In genomic region chr5:42889311-42889933, GRCh38 we compare ENCODE assay signal across 8 cellular contexts.
A peak's percentile ranks its signal among the peaks of the same experiment; 100 is the strongest.
DNase-seq lines count a peak whose midpoint lies in the region; ATAC-seq and TF ChIP-seq lines count a peak whose summit lies in the region.

No MANE protein-coding gene starts in this region.

- no peaks in the 10 kb centered on the region for H3K36me3 Mint-ChIP-seq in nephron progenitor cell (ENCODE audit: low read depth)

- BruUV-seq in OCI-LY7 (replicated peaks; lab: Mats Ljungman, UMichigan): no TSS peak

- H3K4me2 ChIP-seq in OCI-LY7 (ENCODE audit: low read length) (no peak overlapping the region), fibroblast of lung (ENCODE audit: extremely low read depth, insufficient read depth, low read length) (no peak overlapping the region)

- H3K36me3 ChIP-seq in OCI-LY7 (ENCODE audit: insufficient read depth, low read length) (no peaks in the 10 kb centered on the region), fibroblast of lung (ENCODE audit: control insufficient read depth, insufficient read depth, low read length) (no peaks in the 10 kb centered on the region), thoracic aorta (no peaks in the 10 kb centered on the region)

- H3K4me3 Mint-ChIP-seq in nephron progenitor cell: no peak overlapping the region

- H2AFZ ChIP-seq in OCI-LY7 (ENCODE audit: low read length): no peak overlapping the region
- no peak overlapping the region for H2AFZ ChIP-seq in fibroblast of lung (ENCODE audit: low read length)

- H3K4me3 ChIP-seq in OCI-LY7 (ENCODE audit: low read depth, low read length, poor library complexity, severe bottlenecking): no peak overlapping the region
- no peak overlapping the region for H3K4me3 ChIP-seq in fibroblast of lung (replicated peaks in 1 of 4; ENCODE audit: control extremely low read depth in 1 of 4, insufficient read depth in 1 of 4, low read depth in 3 of 4, low read length in 4 of 4)
- H3K4me3 ChIP-seq in thoracic aorta: no peak overlapping the region

- DNase-seq in ELR (ENCODE audit: low read depth): peak; percentile 73
- DNase-seq in OCI-LY7 (ENCODE audit: low spot score): peak; percentile 72
- peak; percentile 54 for DNase-seq in activated T-cell treated with anti-CD3 and anti-CD28 coated beads, Interleukin-2, amount 50 U/mL, for 1 hour
- peak; percentile 46 to 86 for DNase-seq in fibroblast of lung (ENCODE audit: low read depth in 2 of 2)
- DNase-seq in nephron progenitor cell: peak; percentile 74
- DNase-seq in thoracic aorta (ENCODE audit: low spot score): peak; percentile 24

- H3K4me1 ChIP-seq in OCI-LY7 (ENCODE audit: insufficient read depth, low read length, poor library complexity, severe bottlenecking) (no peaks in the 10 kb centered on the region), fibroblast of lung (ENCODE audit: control insufficient read depth, extremely low read depth, insufficient read depth, low read length) (no peaks in the 10 kb centered on the region), thoracic aorta (ENCODE audit: control insufficient read depth in 1 of 2, low read depth in 2 of 2) (no peaks in the 10 kb centered on the region)

- H3K27me3 ChIP-seq in fibroblast of lung (ENCODE audit: control insufficient read depth, insufficient read depth, low read length) (peaks cover 4% of the 10 kb centered on the region), thoracic aorta (replicated peaks; ENCODE audit: insufficient read depth) (no peaks in the 10 kb centered on the region)

- peaks cover 18% of the 10 kb centered on the region for H3K27me3 Mint-ChIP-seq in nephron progenitor cell (ENCODE audit: low read depth, poor library complexity)

- H3K79me2 ChIP-seq in OCI-LY7 (ENCODE audit: insufficient read depth, low read depth, low read length): no peaks in the 10 kb centered on the region
- no peaks in the 10 kb centered on the region for H3K79me2 ChIP-seq in fibroblast of lung (ENCODE audit: control insufficient read depth, insufficient read depth, low read length)

- H3K4me1 Mint-ChIP-seq in nephron progenitor cell: no peaks in the 10 kb centered on the region

- H3K27ac ChIP-seq in OCI-LY7 (ENCODE audit: low read depth, low read length, poor library complexity, severe bottlenecking) (no peak overlapping the region), fibroblast of lung (ENCODE audit: insufficient read depth, low read length) (no peak overlapping the region), thoracic aorta (no peak overlapping the region)

- no peak overlapping the region for H3K9ac ChIP-seq in fibroblast of lung (ENCODE audit: insufficient read depth, low read length)

- TF ChIP-seq CTCF in OCI-LY7 (conservative IDR thresholded peaks at IDR 0.05; ENCODE audit: low read length) (peak; percentile 96), fibroblast of lung (conservative IDR thresholded peaks at IDR 0.05 in 1 of 2, IDR thresholded peaks at IDR 0.05 in 1 of 2; ENCODE audit: low read depth in 1 of 2, low read length in 2 of 2) (peak; percentile 91 to 98), nephron progenitor cell (IDR thresholded peaks at IDR 0.05) (peak; percentile 94), thoracic aorta (IDR thresholded peaks at IDR 0.05) (peak; percentile 71)

- peak; percentile 91 for TF ChIP-seq RAD21 in Ishikawa (IDR thresholded peaks at IDR 0.05; ENCODE audit: low read depth)

- no peaks in the 10 kb centered on the region for H3K9me2 ChIP-seq in OCI-LY7 (ENCODE audit: insufficient read depth, low read length)

- H3K27ac Mint-ChIP-seq in nephron progenitor cell: no peak overlapping the region

- POLR2A ChIA-PET in OCI-LY7 (lab: Charles Lee): no interaction called here

- H3K9me3 ChIP-seq in OCI-LY7 (ENCODE audit: low read length) (no peaks in the 10 kb centered on the region), fibroblast of lung (ENCODE audit: control insufficient read depth, insufficient read depth, low read depth, low read length) (no peaks in the 10 kb centered on the region), thoracic aorta (no peaks in the 10 kb centered on the region)

- no peaks in the 10 kb centered on the region for H3K9me3 Mint-ChIP-seq in nephron progenitor cell

- TF ChIP-seq EP300 in Ishikawa (IDR thresholded peaks at IDR 0.05; ENCODE audit: borderline replicate concordance): no peak

- CTCF ChIA-PET in OCI-LY7 (lab: Charles Lee; ENCODE audit: unreplicated experiment): interaction anchor here (1.2 kb wide), 1 partner anchor 19 kb away, joined by 4 read pairs; no protein-coding TSS in a partner anchor

- ATAC-seq in GM21723 (IDR thresholded peaks at IDR 0.05; ENCODE audit: unreplicated experiment) (peak; percentile 93), thoracic aorta (ENCODE audit: insufficient number of reproducible peaks, low FRiP score, low read depth) (peak; percentile 73)

- intact Hi-C loops in OCI-LY7 (cut with micrococcal nuclease; ENCODE audit: unreplicated experiment): no loop called here

- H4K20me1 ChIP-seq in OCI-LY7 (ENCODE audit: insufficient read depth, low read length) (no peaks in the 10 kb centered on the region), fibroblast of lung (ENCODE audit: control insufficient read depth, extremely low read depth, insufficient read depth, low read length) (no peaks in the 10 kb centered on the region)

TF ChIP-seq in Ishikawa, 13 proteins besides CTCF, POLR2A, EP300 and RAD21:
- TF ChIP-seq USF1 (IDR thresholded peaks at IDR 0.05): no peak

Comparison
In these comparisons a context has a peak if more than half of its experiments do, and no peak if none do; other contexts are left out.
1. DNase-seq: peak in every context shown above with its lines; median percentile 74 in nephron progenitor cell; 73 in ELR; 72 in OCI-LY7; 66 in fibroblast of lung; 54 in activated T-cell treated with anti-CD3 and anti-CD28 coated beads, Interleukin-2, amount 50 U/mL, for 1 hour; 24 in thoracic aorta.